In the genomic region with DNA sequence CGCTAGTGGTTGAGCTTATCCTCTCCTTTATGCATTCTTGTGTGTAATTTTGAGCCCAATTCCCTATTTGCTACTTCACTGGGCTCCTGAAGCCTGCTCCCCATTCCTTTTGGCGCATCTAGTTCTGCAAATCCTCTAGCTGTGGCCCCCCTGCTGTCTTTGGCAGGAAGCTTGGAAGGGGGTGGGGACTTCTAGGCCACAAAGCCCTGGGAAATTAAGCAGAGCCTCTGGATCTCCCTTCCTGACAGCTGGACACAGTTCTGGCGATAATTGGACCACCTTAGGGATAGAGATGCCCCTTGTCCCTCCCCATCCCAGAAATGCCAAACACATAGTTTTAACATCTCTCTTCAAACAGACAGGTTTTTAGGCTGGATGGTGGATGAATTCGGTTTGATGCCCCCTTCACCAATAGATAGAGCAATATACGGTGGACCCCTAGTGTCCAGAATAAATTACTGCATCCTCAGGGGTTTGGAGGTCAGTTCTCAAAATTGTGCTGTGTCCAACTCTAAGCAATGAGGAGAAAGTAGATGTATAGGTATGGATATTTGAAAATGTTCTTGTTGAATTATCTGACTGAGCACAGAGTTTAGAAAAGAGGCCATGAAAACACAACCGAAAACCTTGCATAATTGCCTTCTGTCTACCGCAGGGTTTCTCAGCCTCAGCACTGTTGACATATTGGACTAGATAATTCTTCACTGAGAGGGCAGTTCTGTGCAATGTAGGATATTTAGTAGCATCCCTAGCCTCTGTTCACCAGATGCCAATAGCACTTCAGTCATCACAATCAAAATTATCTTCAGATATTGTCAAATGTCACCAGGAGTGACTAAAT, we compare ENCODE assay signal across 8 cellular contexts.
DNase-seq lines count a peak whose midpoint lies in the region; ATAC-seq and TF ChIP-seq lines count a peak whose summit lies in the region.

No MANE protein-coding gene starts in this region.

- no peak for TF ChIP-seq POLR2A in body of pancreas (IDR thresholded peaks at IDR 0.05)

- H3K36me3 Mint-ChIP-seq in stimulated activated effector memory CD8-positive, alpha-beta T cell treated with anti-CD3 and anti-CD28 coated beads, Interleukin-12 subunit alpha, Interleukin-12 subunit beta, amount 100 ng/mL, for 72 hours: no peaks in the 10 kb centered on the region
- no peaks in the 10 kb centered on the region for H3K36me3 Mint-ChIP-seq in activated T-helper 2 cell treated with anti-CD3 and anti-CD28 coated beads, Interferon-gamma antibody, Interleukin-2, Interleukin-4, amounts not matched to agents 10 μg/mL and 5 μg/mL and 100 μg/mL, durations not matched to agents 14 hours and 24 hours and 36 hours (ENCODE audit: low read depth)

- ATAC-seq in GM18867 (IDR thresholded peaks at IDR 0.05; ENCODE audit: unreplicated experiment) (peak; percentile 54), body of pancreas (peak; percentile 80), GM19463 (IDR thresholded peaks at IDR 0.05; ENCODE audit: unreplicated experiment) (no peak)
- peak; percentile 55 for ATAC-seq in stimulated activated effector memory CD8-positive, alpha-beta T cell treated with anti-CD3 and anti-CD28 coated beads, Interleukin-12 subunit alpha, Interleukin-12 subunit beta, amount 100 ng/mL, for 72 hours

- peaks cover 30% of the 10 kb centered on the region for H3K27me3 Mint-ChIP-seq in activated T-helper 2 cell treated with anti-CD3 and anti-CD28 coated beads, Interferon-gamma antibody, Interleukin-2, Interleukin-4, amounts not matched to agents 10 μg/mL and 5 μg/mL and 100 μg/mL, durations not matched to agents 14 hours and 24 hours and 36 hours (ENCODE audit: low read depth)

- DNase-seq in AML-193 (lab: John Stamatoyannopoulos, UW) (peak; percentile 44 to 53), NCI-H2227 treated with DMSO at 0.1 percent for 48 hours (lab: John Stamatoyannopoulos, UW) (peak; percentile 72), body of pancreas (peak; percentile 18 to 38 (median 26))
- no peak for DNase-seq in stimulated activated effector memory CD8-positive, alpha-beta T cell treated with anti-CD3 and anti-CD28 coated beads, Interleukin-12 subunit alpha, Interleukin-12 subunit beta, amount 100 ng/mL, for 72 hours (ENCODE audit: low spot score in 2 of 2)
- no peak for DNase-seq in activated T-helper 2 cell treated with anti-CD3 and anti-CD28 coated beads, Interferon-gamma antibody, Interleukin-2, Interleukin-4, amounts not matched to agents 10 μg/mL and 5 μg/mL and 100 μg/mL, durations not matched to agents 14 hours and 24 hours and 36 hours (ENCODE audit: low spot score)

- intact Hi-C loops in body of pancreas (cut with DNase I): loop anchor here (5.0 to 10.0 kb wide), 2 partner anchors 73 to 200 kb away; no protein-coding TSS in a partner anchor
- intact Hi-C loops in activated T-helper 2 cell treated with anti-CD3 and anti-CD28 coated beads, Interferon-gamma antibody, Interleukin-2, Interleukin-4, amounts not matched to agents 10 μg/mL and 5 μg/mL and 100 μg/mL, durations not matched to agents 14 hours and 24 hours and 36 hours (cut with micrococcal nuclease): loop anchor here (1.0 kb wide), 1 partner anchor 202 kb away; no protein-coding TSS in a partner anchor

- H3K27ac ChIP-seq in body of pancreas: no peak overlapping the region

- peak; percentile 49 to 90 (median 82) for TF ChIP-seq CTCF in body of pancreas (IDR thresholded peaks at IDR 0.05)

- no peaks in the 10 kb centered on the region for H3K36me3 ChIP-seq in body of pancreas (replicated peaks in 1 of 2; ENCODE audit: insufficient read depth in 1 of 2, low read depth in 2 of 2)

- H3K27ac Mint-ChIP-seq in stimulated activated effector memory CD8-positive, alpha-beta T cell treated with anti-CD3 and anti-CD28 coated beads, Interleukin-12 subunit alpha, Interleukin-12 subunit beta, amount 100 ng/mL, for 72 hours: no peak overlapping the region
- no peak overlapping the region for H3K27ac Mint-ChIP-seq in activated T-helper 2 cell treated with anti-CD3 and anti-CD28 coated beads, Interferon-gamma antibody, Interleukin-2, Interleukin-4, amounts not matched to agents 10 μg/mL and 5 μg/mL and 100 μg/mL, durations not matched to agents 14 hours and 24 hours and 36 hours

- H3K9me3 ChIP-seq in body of pancreas (no peaks in the 10 kb centered on the region), iPS-18c (ENCODE audit: control insufficient read depth, insufficient read depth, low read length) (no peaks in the 10 kb centered on the region)

- WGBS in body of pancreas, 2 donors: 39 to 42% methylated on average over 7 of the region's 7 CpGs

- no peaks in the 10 kb centered on the region for H3K4me1 Mint-ChIP-seq in stimulated activated effector memory CD8-positive, alpha-beta T cell treated with anti-CD3 and anti-CD28 coated beads, Interleukin-12 subunit alpha, Interleukin-12 subunit beta, amount 100 ng/mL, for 72 hours
- H3K4me1 Mint-ChIP-seq in activated T-helper 2 cell treated with anti-CD3 and anti-CD28 coated beads, Interferon-gamma antibody, Interleukin-2, Interleukin-4, amounts not matched to agents 10 μg/mL and 5 μg/mL and 100 μg/mL, durations not matched to agents 14 hours and 24 hours and 36 hours (ENCODE audit: low read depth): no peaks in the 10 kb centered on the region

- H3K4me3 Mint-ChIP-seq in stimulated activated effector memory CD8-positive, alpha-beta T cell treated with anti-CD3 and anti-CD28 coated beads, Interleukin-12 subunit alpha, Interleukin-12 subunit beta, amount 100 ng/mL, for 72 hours: no peak overlapping the region
- no peak overlapping the region for H3K4me3 Mint-ChIP-seq in activated T-helper 2 cell treated with anti-CD3 and anti-CD28 coated beads, Interferon-gamma antibody, Interleukin-2, Interleukin-4, amounts not matched to agents 10 μg/mL and 5 μg/mL and 100 μg/mL, durations not matched to agents 14 hours and 24 hours and 36 hours (ENCODE audit: low read depth)

- no peaks in the 10 kb centered on the region for H3K27me3 ChIP-seq in body of pancreas

- H3K9me3 Mint-ChIP-seq in stimulated activated effector memory CD8-positive, alpha-beta T cell treated with anti-CD3 and anti-CD28 coated beads, Interleukin-12 subunit alpha, Interleukin-12 subunit beta, amount 100 ng/mL, for 72 hours: no peaks in the 10 kb centered on the region
- H3K9me3 Mint-ChIP-seq in activated T-helper 2 cell treated with anti-CD3 and anti-CD28 coated beads, Interferon-gamma antibody, Interleukin-2, Interleukin-4, amounts not matched to agents 10 μg/mL and 5 μg/mL and 100 μg/mL, durations not matched to agents 14 hours and 24 hours and 36 hours: no peaks in the 10 kb centered on the region

- H3K4me3 ChIP-seq in body of pancreas: no peak overlapping the region
- H3K4me3 ChIP-seq in iPS-18c (ENCODE audit: insufficient read depth, low read depth, low read length): peak overlapping the region; percentile 38; the same call in 1 of the 2 replicates

- peaks cover 15% of the 10 kb centered on the region for H3K4me1 ChIP-seq in body of pancreas

Comparison
In these comparisons a context has a peak if more than half of its experiments do, and no peak if none do; other contexts are left out.
1. DNase-seq: peak in AML-193 (2 of 2), NCI-H2227 treated with DMSO at 0.1 percent for 48 hours (single experiment) and body of pancreas (4 of 4); none in stimulated activated effector memory CD8-positive, alpha-beta T cell treated with anti-CD3 and anti-CD28 coated beads, Interleukin-12 subunit alpha, Interleukin-12 subunit beta, amount 100 ng/mL, for 72 hours (0 of 2) and activated T-helper 2 cell treated with anti-CD3 and anti-CD28 coated beads, Interferon-gamma antibody, Interleukin-2, Interleukin-4, amounts not matched to agents 10 μg/mL and 5 μg/mL and 100 μg/mL, durations not matched to agents 14 hours and 24 hours and 36 hours (single experiment).